33 cellular contexts compared by ENCODE assay signal in the genomic region with DNA sequence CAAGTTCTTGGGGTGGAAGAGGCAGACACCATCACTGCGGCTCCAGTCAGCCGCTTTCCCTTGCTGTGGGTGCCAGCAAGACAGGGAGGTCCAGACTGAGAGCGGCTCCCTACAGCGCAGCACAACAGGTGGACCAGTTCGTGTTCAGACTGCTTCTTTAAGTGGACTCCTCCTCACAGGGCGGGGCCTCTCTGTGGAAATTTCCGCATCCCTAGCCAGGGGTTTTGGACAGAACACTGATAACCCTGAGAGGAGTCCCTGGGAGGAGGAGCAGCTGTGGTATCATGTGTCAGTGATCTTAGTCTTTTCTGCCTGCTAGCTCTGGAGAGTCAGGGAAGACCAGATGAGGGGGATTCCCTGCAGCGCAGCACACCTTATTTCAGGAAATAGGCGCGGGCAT. TPM values are rescaled to one million over a fixed set of nuclear protein-coding genes. Genes with fewer than 3 reads are reported as not detected.
DNase-seq lines count a peak whose midpoint lies in the region; ATAC-seq, FAIRE-seq and TF ChIP-seq lines count a peak whose summit lies in the region.
"Had no signal": no experiment of that assay in that cellular context is flagged by ENCODE, and none has a peak within 500 bp of the region (broad histone marks: within the 10 kb centered on the region; RNA-seq: fewer than 3 reads in every experiment).

No MANE protein-coding gene starts in this region.

- CTCF ChIA-PET in H1 (lab: Charles Lee; ENCODE audit: partially characterized antibody) = no interaction called here

- H4K91ac ChIP-seq in H1 (replicated peaks; ENCODE audit: insufficient read length, low read length) = no peak overlapping the region

- H3K18ac ChIP-seq in H1 (ENCODE audit: extremely low read depth, low read length) = no peak overlapping the region; the same call in 1 of the 2 replicates
- H3K18ac ChIP-seq in mesendoderm (ENCODE audit: low read length) = no peak overlapping the region

- H3K36me3 ChIP-seq in HUES6 (ENCODE audit: control insufficient read depth, insufficient read depth, low read length) (no peaks in the 10 kb centered on the region), H1 (ENCODE audit: control insufficient read depth in 2 of 4, insufficient read depth in 4 of 4, low read length in 3 of 4) (no peaks in the 10 kb centered on the region), mesendoderm (ENCODE audit: control insufficient read depth, insufficient read depth, low read length) (no peaks in the 10 kb centered on the region)
- H3K36me3 ChIP-seq: BLaER1, neutrophil, WERI-Rb-1 had no signal

- WGBS in H1 (ENCODE audit: extremely low coverage in 1 of 2, insufficient coverage in 1 of 2, insufficient read length in 1 of 2, insufficient replicate concordance in 2 of 2, low coverage in 1 of 2, low lambda C conversion rate in 2 of 2, missing lambda C conversion rate in 1 of 2), 2 experiments = 80% methylated on average over 5 of the region's 10 CpGs; no CpG with 5 or more reads in 1 of the 2 experiments
- WGBS in mesendoderm (ENCODE audit: extremely low coverage, insufficient coverage, low lambda C conversion rate) = no CpG with 5 or more reads among the region's 10 CpGs

- no peak for FAIRE-seq in H1 (lab: Jason Lieb, UNC)
- FAIRE-seq: GM19239, HepG2 had no signal

- H3K23ac ChIP-seq in H1 (ENCODE audit: insufficient read length) = no peak overlapping the region
- no peak overlapping the region for H3K23ac ChIP-seq in mesendoderm (ENCODE audit: low read length)

- no peaks in the 10 kb centered on the region for H3K79me1 ChIP-seq in H1 (ENCODE audit: low read depth, low read length)
- no peaks in the 10 kb centered on the region for H3K79me1 ChIP-seq in mesendoderm (ENCODE audit: low read length)

- H4K5ac ChIP-seq in H1 (ENCODE audit: insufficient read length, low read depth, low read length) = no peak overlapping the region
- H4K5ac ChIP-seq in mesendoderm (ENCODE audit: low read length) = no peak overlapping the region

- H3K4ac ChIP-seq in H1 (replicated peaks; ENCODE audit: insufficient read length, low read depth, low read length) = no peak overlapping the region
- no peak overlapping the region for H3K4ac ChIP-seq in mesendoderm (ENCODE audit: low read depth, low read length)

- H3K9me3 ChIP-seq in HUES6 (ENCODE audit: control insufficient read depth, insufficient read depth, low read depth, low read length) (no peaks in the 10 kb centered on the region), H1 (ENCODE audit: insufficient read depth in 2 of 2, low read depth in 1 of 2, low read length in 1 of 2) (no peaks in the 10 kb centered on the region)
- H3K9me3 ChIP-seq: BLaER1, neutrophil had no signal

- no peak for TF ChIP-seq POLR2A in H1 (IDR thresholded peaks at IDR 0.05; ENCODE audit: control extremely low read depth in 1 of 2, low read depth in 2 of 2, low read length in 2 of 2)

- H3K14ac ChIP-seq in H1 (ENCODE audit: insufficient read length) = no peak overlapping the region

- H3K56ac ChIP-seq in H1 (replicated peaks; ENCODE audit: insufficient read length, low read depth, low read length) (no peak overlapping the region), mesendoderm (ENCODE audit: low read length) (no peak overlapping the region)

- H2BK5ac ChIP-seq in H1 (ENCODE audit: low read depth, low read length) (no peak overlapping the region), mesendoderm (ENCODE audit: low read length) (no peak overlapping the region)

- ATAC-seq in GM19035 (IDR thresholded peaks at IDR 0.05; ENCODE audit: unreplicated experiment) = no peak
- ATAC-seq in HG02798 (IDR thresholded peaks at IDR 0.05; ENCODE audit: poor library complexity, unreplicated experiment) = no peak
- ATAC-seq: activated naive CD8-positive, alpha-beta T cell treated with anti-CD3 and anti-CD28 coated beads, Interleukin-2, amount 50 U/mL, for 24 hours; activated T-cell treated with anti-CD3 and anti-CD28 coated beads, Interleukin-2, amount 50 U/mL, for 4 hours; HCT116; HepG2; left cardiac atrium; sciatic nerve; stimulated activated effector memory CD8-positive, alpha-beta T cell treated with anti-CD3 and anti-CD28 coated beads, Interleukin-12 subunit alpha, Interleukin-12 subunit beta, amount 100 ng/mL, for 72 hours had no signal

- intact Hi-C loops in dorsolateral prefrontal cortex (cut with DNase I) = no loop called here

- peak overlapping the region; percentile 96 for H2AFZ ChIP-seq in H1 (ENCODE audit: low read length)
- H2AFZ ChIP-seq: PC-9 had no signal

- H2BK15ac ChIP-seq in H1 (ENCODE audit: low read length) = no peak overlapping the region
- H2BK15ac ChIP-seq in mesendoderm (replicated peaks; ENCODE audit: low read depth) = no peak overlapping the region

- TF ChIP-seq EP300 in H1 (IDR thresholded peaks at IDR 0.05; ENCODE audit: borderline replicate concordance in 1 of 2, low read depth in 2 of 2, low read length in 2 of 2) = no peak

- H2BK12ac ChIP-seq in H1 (ENCODE audit: low read depth, low read length) = no peak overlapping the region

- no peak for TF ChIP-seq RAD21 in H1 (IDR thresholded peaks at IDR 0.05 in 1 of 2, conservative IDR thresholded peaks at IDR 0.05 in 1 of 2; ENCODE audit: low read depth in 2 of 2, low read length in 2 of 2)

- H4K8ac ChIP-seq in H1 (ENCODE audit: extremely low read depth, insufficient read depth, low read length) (no peak overlapping the region), mesendoderm (ENCODE audit: low read depth, low read length) (no peak overlapping the region)

- H3K4me1 ChIP-seq in HUES6 (ENCODE audit: control insufficient read depth, insufficient read depth, low read length) (peaks cover 10% of the 10 kb centered on the region), H1 (replicated peaks in 1 of 4; ENCODE audit: control insufficient read depth in 3 of 4, insufficient read depth in 4 of 4, low read length in 3 of 4) (peaks cover 0 to 8% (median 6%) of the 10 kb centered on the region in 4 experiments; a peak in 4 of 7 replicates), mesendoderm (ENCODE audit: control insufficient read depth, low read depth, low read length) (no peaks in the 10 kb centered on the region)
- H3K4me1 ChIP-seq: BLaER1 had no signal

- H3K4me2 ChIP-seq in H1 (ENCODE audit: insufficient read depth in 1 of 2, low read depth in 2 of 2, low read length in 2 of 2) (peak overlapping the region; percentile 51 to 62), mesendoderm (ENCODE audit: low read length) (no peak overlapping the region)
- H3K4me2 ChIP-seq: BLaER1, PC-9 had no signal

- peak overlapping the region; percentile 41 for H3K4me3 ChIP-seq in HUES6 (ENCODE audit: low read depth, low read length)
- no peak overlapping the region for H3K4me3 ChIP-seq in H1 (ENCODE audit: extremely low read depth in 1 of 4, insufficient read depth in 2 of 4, low read depth in 3 of 4, low read length in 4 of 4)
- H3K4me3 ChIP-seq in mesendoderm (ENCODE audit: low read length) = no peak overlapping the region
- H3K4me3 ChIP-seq in dorsolateral prefrontal cortex = no peak overlapping the region
- H3K4me3 ChIP-seq: BLaER1, PC-9 had no signal

- TF ChIP-seq CTCF in H1 (IDR thresholded peaks at IDR 0.05; ENCODE audit: control extremely low read depth in 1 of 3, insufficient read depth in 1 of 3, low read depth in 1 of 3, low read length in 3 of 3) (no peak), dorsolateral prefrontal cortex (IDR thresholded peaks at IDR 0.05 in 54 of 56, conservative IDR thresholded peaks at IDR 0.05 in 2 of 56; ENCODE audit: low read depth in 1 of 56, partially characterized antibody in 56 of 56) (no peak)

- H3K23me2 ChIP-seq in H1 (ENCODE audit: low read depth, low read length) = no peaks in the 10 kb centered on the region

- H3K79me2 ChIP-seq in H1 (ENCODE audit: control insufficient read depth in 1 of 2, insufficient read depth in 2 of 2, low read length in 2 of 2) (no peaks in the 10 kb centered on the region), mesendoderm (ENCODE audit: control insufficient read depth, insufficient read depth, low read length) (no peaks in the 10 kb centered on the region)

- no peaks in the 10 kb centered on the region for H3K27me3 ChIP-seq in HUES6 (ENCODE audit: control insufficient read depth, insufficient read depth, low read length)
- no peaks in the 10 kb centered on the region for H3K27me3 ChIP-seq in H1 (replicated peaks in 1 of 4; ENCODE audit: control insufficient read depth in 3 of 4, extremely low read depth in 1 of 4, insufficient read depth in 3 of 4, low read length in 3 of 4)
- H3K27me3 ChIP-seq in mesendoderm (ENCODE audit: insufficient read depth, low read length, poor library complexity) = no peaks in the 10 kb centered on the region
- H3K27me3 ChIP-seq in dorsolateral prefrontal cortex = peaks cover 0 to 57% (median 16%) of the 10 kb centered on the region in 45 donors
- H3K27me3 ChIP-seq: neutrophil had no signal

- H3K27ac ChIP-seq in HUES6 (ENCODE audit: low read depth, low read length) = no peak overlapping the region
- H3K27ac ChIP-seq in H1 (ENCODE audit: low read depth, low read length) = no peak overlapping the region
- H3K27ac ChIP-seq in mesendoderm (ENCODE audit: low read depth, low read length) = peak overlapping the region; percentile 51
- no peak overlapping the region for H3K27ac ChIP-seq in dorsolateral prefrontal cortex
- H3K27ac ChIP-seq: BLaER1, epithelial cell of prostate, neutrophil, PC-9, WERI-Rb-1 had no signal

- DNase-seq in NCI-H345 (lab: John Stamatoyannopoulos, UW) (peak; percentile 67), H1 (ENCODE audit: low read depth in 1 of 2, low spot score in 2 of 2) (peak in 1 of 2 experiments; percentile 53), mesendoderm (peak; percentile 80), dorsolateral prefrontal cortex (no peak)
- DNase-seq: activated CD4-positive, alpha-beta T cell treated with anti-CD3 and anti-CD28 coated beads, Interleukin-2, amount 10 ng/mL, durations not matched to agents 7 days and 5 days; activated naive CD8-positive, alpha-beta T cell treated with anti-CD3 and anti-CD28 coated beads, Interleukin-2, amount 50 U/mL, for 24 hours; activated T-cell treated with anti-CD3 and anti-CD28 coated beads, Interleukin-2, amount 50 U/mL, for 4 hours; DMS53; effector CD4-positive, alpha-beta T cell; GDM1; Kasumi-1; left cardiac atrium; NCI-H2029; NCI-H226; NK-92 treated with Interleukin-12 subunit alpha and Interleukin-12 subunit beta, amount 100 ng/mL, for 24 hours; PC-9; Right ventricle myocardium superior; stimulated activated CD4-positive, alpha-beta T cell treated with anti-CD3 and anti-CD28 coated beads, Interleukin-12 subunit alpha, Interleukin-12 subunit beta, amount 100 ng/mL, for 4 hours; stimulated activated CD4-positive, alpha-beta T cell treated with anti-CD3 and anti-CD28 coated beads, Interleukin-4, amount 100 ng/mL, for 24 hours; substantia nigra; WERI-Rb-1 had no signal

- POLR2A ChIA-PET in H1 (lab: Charles Lee; ENCODE audit: partially characterized antibody) = no interaction called here

- peak overlapping the region; percentile 47 for H3K9ac ChIP-seq in HUES6 (ENCODE audit: low read length)
- H3K9ac ChIP-seq in H1 (replicated peaks in 1 of 4; ENCODE audit: extremely low read depth in 1 of 4, low read depth in 3 of 4, low read length in 3 of 4) = no peak overlapping the region
- H3K9ac ChIP-seq in mesendoderm (ENCODE audit: low read length) = no peak overlapping the region
- H3K9ac ChIP-seq: BLaER1 had no signal

- H2BK20ac ChIP-seq in H1 (ENCODE audit: low read length) = no peak overlapping the region

- H4K20me1 ChIP-seq in H1 (replicated peaks in 1 of 2; ENCODE audit: control insufficient read depth in 1 of 2, insufficient read depth in 2 of 2, low read length in 2 of 2) = no peaks in the 10 kb centered on the region
- H4K20me1 ChIP-seq: BLaER1 had no signal

- no peak overlapping the region for H2AK5ac ChIP-seq in H1 (ENCODE audit: low read depth, low read length)
- no peak overlapping the region for H2AK5ac ChIP-seq in mesendoderm (ENCODE audit: low read length)

- no peak overlapping the region for H2BK120ac ChIP-seq in H1 (replicated peaks; ENCODE audit: low read depth, low read length)
- H2BK120ac ChIP-seq in mesendoderm (ENCODE audit: low read depth, low read length) = no peak overlapping the region

RNA-seq across cellular contexts. Expression of gene MAGEC2, which starts 48.5 kb away (rescaled TPM):
- total RNA-seq in H1 (2021; fragmentation: NEBNext Ultra II Directional; extraction: Animal tissue kit (Norgen Biotek cat#: 25700)) = not detected in 2 replicates
- not detected in 2 replicates for polyA plus RNA-seq in H1 (2011; rRNA removed)
- polyA plus RNA-seq in H1 (2011; cell fraction: cytosol; rRNA removed) = not detected
- not detected for polyA plus RNA-seq in H1 (2011; cell fraction: nucleus; rRNA removed)
- polyA plus RNA-seq in H1 (2012, experiment 1 of 2) = not detected in 4 replicates
- polyA plus RNA-seq in H1 (2012, experiment 2 of 2) = not detected
- not detected for polyA plus RNA-seq in H1 (2013, experiment 1 of 2)
- not detected for polyA plus RNA-seq in H1 (2013, experiment 2 of 2)
- polyA minus RNA-seq in H1 (2011; rRNA and poly(A)+ RNA removed) = not detected in 2 replicates
- polyA minus RNA-seq in H1 (2011; cell fraction: cytosol; rRNA and poly(A)+ RNA removed) = not detected
- polyA minus RNA-seq in H1 (2011; cell fraction: nucleus; rRNA and poly(A)+ RNA removed) = not detected
- polyA plus RNA-seq in mesendoderm (2013, experiment 1 of 2) = not detected
- polyA plus RNA-seq in mesendoderm (2013, experiment 2 of 2) = not detected
- not detected for total RNA-seq in dorsolateral prefrontal cortex
- total RNA-seq: activated CD4-positive, alpha-beta T cell treated with anti-CD3 and anti-CD28 coated beads, Interleukin-2, amount 10 ng/mL, durations not matched to agents 7 days and 5 days; activated T-cell treated with anti-CD3 and anti-CD28 coated beads, Interleukin-2, amount 50 U/mL, for 4 hours; HepG2; left cardiac atrium; PC-9; posterior vena cava; Right ventricle myocardium superior; sciatic nerve had no signal
- polyA plus RNA-seq: HepG2 had no signal

Comparison
In these comparisons a context has a peak if more than half of its experiments do, and no peak if none do; other contexts are left out.
1. DNase-seq: peak in NCI-H345 (single experiment) and mesendoderm (single experiment); none in dorsolateral prefrontal cortex (0 of 10).